ENCODE assay signal across 17 cellular contexts in the genomic region with DNA sequence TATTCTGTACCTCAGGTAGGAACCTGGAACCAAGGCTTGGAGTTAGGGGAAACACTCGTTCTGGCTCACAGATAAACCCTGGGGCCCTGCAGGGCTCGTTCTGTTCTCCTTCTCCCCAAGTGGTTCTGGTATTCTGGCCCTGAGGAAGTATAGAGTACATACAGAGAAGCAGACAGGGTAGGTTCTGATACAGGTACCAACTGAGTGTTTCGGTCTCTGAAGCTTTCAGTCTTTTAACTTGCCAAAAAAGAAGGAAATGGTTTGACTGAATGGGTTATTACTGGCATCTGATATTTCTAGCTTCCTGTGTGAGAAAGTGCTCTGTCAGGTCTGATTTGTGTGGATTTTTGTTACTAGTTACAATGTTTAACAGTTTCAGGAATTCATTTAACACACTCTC.
"Had no signal": no experiment of that assay in that cellular context is flagged by ENCODE, and none has a peak within 500 bp of the region (broad histone marks: within the 10 kb centered on the region; RNA-seq: fewer than 3 reads in every experiment).

No MANE protein-coding gene starts in this region.

- H3K4me1 ChIP-seq: ascending aorta, breast epithelium, parathyroid adenoma had no signal

- H3K36me3 ChIP-seq: ascending aorta, breast epithelium, neutrophil had no signal

- H3K27me3 ChIP-seq: ascending aorta, breast epithelium, foreskin keratinocyte, neutrophil had no signal

- ATAC-seq: activated naive CD8-positive, alpha-beta T cell treated with anti-CD3 and anti-CD28 coated beads, Interleukin-2, amount 50 U/mL, for 24 hours; effector memory CD8-positive, alpha-beta T cell; foreskin keratinocyte; natural killer cell; stimulated activated effector memory CD8-positive, alpha-beta T cell treated with anti-CD3 and anti-CD28 coated beads, Interleukin-12 subunit alpha, Interleukin-12 subunit beta, amount 100 ng/mL, for 72 hours had no signal

- H3K27me3 Mint-ChIP-seq: activated naive CD8-positive, alpha-beta T cell treated with anti-CD3 and anti-CD28 coated beads, Interleukin-2, amount 50 U/mL, for 24 hours; type B pancreatic cell had no signal

- H3K4me3 Mint-ChIP-seq: activated naive CD4-positive, alpha-beta T cell treated with anti-CD3 and anti-CD28 coated beads for 36 hours; activated naive CD8-positive, alpha-beta T cell treated with anti-CD3 and anti-CD28 coated beads, Interleukin-2, amount 50 U/mL, for 24 hours; effector memory CD8-positive, alpha-beta T cell; natural killer cell; stimulated activated effector memory CD8-positive, alpha-beta T cell treated with anti-CD3 and anti-CD28 coated beads, Interleukin-12 subunit alpha, Interleukin-12 subunit beta, amount 100 ng/mL, for 72 hours; type B pancreatic cell had no signal

- H3K4me3 ChIP-seq: ascending aorta, breast epithelium, left ventricle myocardium inferior had no signal

- DNase-seq: activated CD4-positive, alpha-beta T cell treated with anti-CD3 and anti-CD28 coated beads for 1 hour; activated CD4-positive, alpha-beta T cell treated with anti-CD3 and anti-CD28 coated beads, Interleukin-2, amount 50 U/mL, for 48 hours; activated naive CD4-positive, alpha-beta T cell treated with anti-CD3 and anti-CD28 coated beads for 36 hours; activated naive CD8-positive, alpha-beta T cell treated with anti-CD3 and anti-CD28 coated beads, Interleukin-2, amount 50 U/mL, for 24 hours; dermis blood vessel endothelial cell; effector memory CD8-positive, alpha-beta T cell; foreskin keratinocyte; left ventricle myocardium inferior; mesendoderm; natural killer cell had no signal

- H3K27ac ChIP-seq: ascending aorta, breast epithelium, foreskin keratinocyte, left ventricle myocardium inferior, neutrophil, parathyroid adenoma had no signal

- H3K27ac Mint-ChIP-seq: activated naive CD4-positive, alpha-beta T cell treated with anti-CD3 and anti-CD28 coated beads for 36 hours; activated naive CD8-positive, alpha-beta T cell treated with anti-CD3 and anti-CD28 coated beads, Interleukin-2, amount 50 U/mL, for 24 hours; activated T-helper 2 cell treated with anti-CD3 and anti-CD28 coated beads, Interferon-gamma antibody, Interleukin-2, Interleukin-4, amounts not matched to agents 10 μg/mL and 5 μg/mL and 100 μg/mL, durations not matched to agents 14 hours and 24 hours and 36 hours; effector memory CD8-positive, alpha-beta T cell; natural killer cell; stimulated activated effector memory CD8-positive, alpha-beta T cell treated with anti-CD3 and anti-CD28 coated beads, Interleukin-12 subunit alpha, Interleukin-12 subunit beta, amount 100 ng/mL, for 72 hours; type B pancreatic cell had no signal

- H3K4me1 Mint-ChIP-seq: natural killer cell; stimulated activated effector memory CD8-positive, alpha-beta T cell treated with anti-CD3 and anti-CD28 coated beads, Interleukin-12 subunit alpha, Interleukin-12 subunit beta, amount 100 ng/mL, for 72 hours had no signal

- H3K36me3 Mint-ChIP-seq: natural killer cell; stimulated activated effector memory CD8-positive, alpha-beta T cell treated with anti-CD3 and anti-CD28 coated beads, Interleukin-12 subunit alpha, Interleukin-12 subunit beta, amount 100 ng/mL, for 72 hours had no signal

- H3K9me3 ChIP-seq: ascending aorta, neutrophil had no signal
